Comparison of ENCODE assay signal across 19 cellular contexts in the genomic region with DNA sequence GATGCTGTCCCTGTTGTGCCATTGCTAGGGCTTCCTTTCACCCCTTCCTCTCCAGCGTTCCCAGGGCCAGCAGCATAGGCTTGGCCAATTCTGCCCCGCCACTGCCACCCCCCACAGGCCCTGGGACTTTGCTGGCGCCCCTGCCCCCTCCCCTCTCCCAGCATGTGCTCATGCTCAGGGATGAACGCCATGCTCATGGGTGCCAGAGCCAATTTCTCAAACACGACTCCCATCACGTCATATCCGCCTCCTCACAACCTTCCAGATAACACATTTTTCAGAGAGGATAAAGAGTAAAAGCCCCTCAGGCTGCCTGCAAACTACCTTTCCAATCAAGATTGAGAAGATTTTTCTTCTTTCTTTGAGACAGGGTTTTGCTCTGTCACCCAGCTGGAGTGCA. TPM values are rescaled to one million over a fixed set of nuclear protein-coding genes. Genes with fewer than 3 reads are reported as not detected.
DNase-seq lines count a peak whose midpoint lies in the region; ATAC-seq and TF ChIP-seq lines count a peak whose summit lies in the region.
"Had no signal": no experiment of that assay in that cellular context is flagged by ENCODE, and none has a peak within 500 bp of the region (broad histone marks: within the 10 kb centered on the region; RNA-seq: fewer than 3 reads in every experiment).

No MANE protein-coding gene starts in this region.

- H3K27ac ChIP-seq in CD4-positive, alpha-beta memory T cell (ENCODE audit: low read depth, low read length) = no peak overlapping the region
- peak overlapping the region; percentile 16 for H3K27ac ChIP-seq in angular gyrus (ENCODE audit: low read depth, low read length)
- H3K27ac ChIP-seq: colonic mucosa had no signal

- TF ChIP-seq CTCF in nephron (IDR thresholded peaks at IDR 0.05; ENCODE audit: unreplicated experiment in 3 of 3) = no peak

- peaks cover 52% of the 10 kb centered on the region for H3K4me1 ChIP-seq in CD4-positive, alpha-beta memory T cell (ENCODE audit: insufficient read depth, low read length)

- H3K27me3 Mint-ChIP-seq in activated CD4-positive, alpha-beta memory T cell treated with anti-CD3 and anti-CD28 coated beads, Interleukin-2, amount 10 ng/mL, durations not matched to agents 7 days and 5 days = no peaks in the 10 kb centered on the region
- no peaks in the 10 kb centered on the region for H3K27me3 Mint-ChIP-seq in activated CD4-positive, alpha-beta memory T cell treated with anti-CD3 and anti-CD28 coated beads for 36 hours
- no peaks in the 10 kb centered on the region for H3K27me3 Mint-ChIP-seq in CD4-positive, alpha-beta memory T cell
- H3K27me3 Mint-ChIP-seq in nephron (ENCODE audit: low read depth) = peaks cover 6% of the 10 kb centered on the region
- H3K27me3 Mint-ChIP-seq: stimulated activated naive CD8-positive, alpha-beta T cell treated with anti-CD3 and anti-CD28 coated beads, Interleukin-15, amount 100 ng/mL, for 72 hours had no signal

- H3K4me1 Mint-ChIP-seq in activated CD4-positive, alpha-beta memory T cell treated with anti-CD3 and anti-CD28 coated beads, Interleukin-2, amount 10 ng/mL, durations not matched to agents 7 days and 5 days = peaks cover 40% of the 10 kb centered on the region
- H3K4me1 Mint-ChIP-seq in activated CD4-positive, alpha-beta memory T cell treated with anti-CD3 and anti-CD28 coated beads for 36 hours (ENCODE audit: low read depth) = peaks cover 43% of the 10 kb centered on the region
- peaks cover 31 to 50% (median 41%) of the 10 kb centered on the region in 4 donors for H3K4me1 Mint-ChIP-seq in CD4-positive, alpha-beta memory T cell
- H3K4me1 Mint-ChIP-seq in nephron = peaks cover 60% of the 10 kb centered on the region

- no peaks in the 10 kb centered on the region for H3K27me3 ChIP-seq in CD4-positive, alpha-beta memory T cell (ENCODE audit: insufficient read depth, low read length)
- H3K27me3 ChIP-seq: colonic mucosa had no signal

- H3K4me3 Mint-ChIP-seq in activated CD4-positive, alpha-beta memory T cell treated with anti-CD3 and anti-CD28 coated beads, Interleukin-2, amount 10 ng/mL, durations not matched to agents 7 days and 5 days = no peak overlapping the region
- H3K4me3 Mint-ChIP-seq in activated CD4-positive, alpha-beta memory T cell treated with anti-CD3 and anti-CD28 coated beads for 36 hours = no peak overlapping the region
- H3K4me3 Mint-ChIP-seq in CD4-positive, alpha-beta memory T cell = no peak overlapping the region
- H3K4me3 Mint-ChIP-seq in nephron = no peak overlapping the region

- H3K9me3 ChIP-seq in CD4-positive, alpha-beta memory T cell (ENCODE audit: control insufficient read depth in 1 of 2, low read length in 2 of 2) = no peaks in the 10 kb centered on the region
- H3K9me3 ChIP-seq: colonic mucosa had no signal

- CTCF ChIA-PET in activated CD4-positive, alpha-beta memory T cell treated with anti-CD3 and anti-CD28 coated beads, Interleukin-2, amount 10 ng/mL, durations not matched to agents 7 days and 5 days (lab: Charles Lee) = interaction anchor here (4.7 kb wide), 1 partner anchor 16 kb away, joined by 30 read pairs; no protein-coding TSS in a partner anchor
- CTCF ChIA-PET in activated CD4-positive, alpha-beta memory T cell treated with anti-CD3 and anti-CD28 coated beads for 36 hours (lab: Charles Lee) = no interaction called here
- CTCF ChIA-PET in CD4-positive, alpha-beta memory T cell (lab: Charles Lee; ENCODE audit: partially characterized antibody) = interaction anchor here (1.5 to 5.1 kb wide), 4 partner anchors 12 to 21 kb away, joined by 3 to 40 read pairs (median 20); no protein-coding TSS in a partner anchor

- no peak for ATAC-seq in GM18520 (IDR thresholded peaks at IDR 0.05; ENCODE audit: unreplicated experiment)
- ATAC-seq: stimulated activated naive CD8-positive, alpha-beta T cell treated with anti-CD3 and anti-CD28 coated beads, Interleukin-15, amount 100 ng/mL, for 72 hours had no signal

- H3K4me3 ChIP-seq in CD4-positive, alpha-beta memory T cell (ENCODE audit: low read length in 2 of 2) = no peak overlapping the region
- H3K4me3 ChIP-seq: colonic mucosa had no signal

- peak overlapping the region; percentile 47 for H3K27ac Mint-ChIP-seq in activated CD4-positive, alpha-beta memory T cell treated with anti-CD3 and anti-CD28 coated beads, Interleukin-2, amount 10 ng/mL, durations not matched to agents 7 days and 5 days
- H3K27ac Mint-ChIP-seq in activated CD4-positive, alpha-beta memory T cell treated with anti-CD3 and anti-CD28 coated beads for 36 hours = no peak overlapping the region
- peak overlapping the region; percentile 75 to 93 (median 86) for H3K27ac Mint-ChIP-seq in CD4-positive, alpha-beta memory T cell
- H3K27ac Mint-ChIP-seq in nephron = peak overlapping the region in 2 of 3 experiments; percentile 12 to 85

- H3K36me3 Mint-ChIP-seq in activated CD4-positive, alpha-beta memory T cell treated with anti-CD3 and anti-CD28 coated beads, Interleukin-2, amount 10 ng/mL, durations not matched to agents 7 days and 5 days (ENCODE audit: low read depth) = peaks cover 7% of the 10 kb centered on the region
- H3K36me3 Mint-ChIP-seq in activated CD4-positive, alpha-beta memory T cell treated with anti-CD3 and anti-CD28 coated beads for 36 hours = peaks cover 11% of the 10 kb centered on the region
- peaks cover 6 to 9% of the 10 kb centered on the region in 2 donors for H3K36me3 Mint-ChIP-seq in CD4-positive, alpha-beta memory T cell
- peaks cover 16% of the 10 kb centered on the region for H3K36me3 Mint-ChIP-seq in nephron (ENCODE audit: low read depth)

- no peak for DNase-seq in activated CD4-positive, alpha-beta memory T cell treated with anti-CD3 and anti-CD28 coated beads, Interleukin-2, amount 10 ng/mL, durations not matched to agents 7 days and 5 days
- DNase-seq in activated CD4-positive, alpha-beta memory T cell treated with anti-CD3 and anti-CD28 coated beads for 36 hours = no peak
- DNase-seq in CD4-positive, alpha-beta memory T cell = peak in 1 of 5 donors; percentile 19
- no peak for DNase-seq in activated CD8-positive, alpha-beta memory T cell treated with anti-CD3 and anti-CD28 coated beads, Interleukin-2, amount 50 U/mL, for 48 hours
- DNase-seq in amniotic stem cell (lab: John Stamatoyannopoulos, UW) = no peak
- DNase-seq: ACHN; activated CD4-positive, alpha-beta T cell treated with anti-CD3 and anti-CD28 coated beads for 1 hour; activated T-cell treated with anti-CD3 and anti-CD28 coated beads, Interleukin-2, amount 50 U/mL, for 1 hour; colonic mucosa; DND-41; kidney glomerular epithelial cell; midbrain; NCI-H1105; NCI-H524 treated with DMSO at 0.1 percent for 48 hours; stimulated activated naive CD8-positive, alpha-beta T cell treated with anti-CD3 and anti-CD28 coated beads, Interleukin-15, amount 100 ng/mL, for 72 hours; T1000 had no signal

- intact Hi-C loops in activated CD4-positive, alpha-beta memory T cell treated with anti-CD3 and anti-CD28 coated beads for 36 hours (cut with micrococcal nuclease) = no loop called here
- intact Hi-C loops in CD4-positive, alpha-beta memory T cell (cut with micrococcal nuclease) = no loop called here

- H3K9me3 Mint-ChIP-seq in activated CD4-positive, alpha-beta memory T cell treated with anti-CD3 and anti-CD28 coated beads, Interleukin-2, amount 10 ng/mL, durations not matched to agents 7 days and 5 days = no peaks in the 10 kb centered on the region
- no peaks in the 10 kb centered on the region for H3K9me3 Mint-ChIP-seq in activated CD4-positive, alpha-beta memory T cell treated with anti-CD3 and anti-CD28 coated beads for 36 hours
- H3K9me3 Mint-ChIP-seq in CD4-positive, alpha-beta memory T cell = no peaks in the 10 kb centered on the region
- H3K9me3 Mint-ChIP-seq in nephron = no peaks in the 10 kb centered on the region
- H3K9me3 Mint-ChIP-seq: stimulated activated naive CD8-positive, alpha-beta T cell treated with anti-CD3 and anti-CD28 coated beads, Interleukin-15, amount 100 ng/mL, for 72 hours had no signal

- H3K36me3 ChIP-seq in CD4-positive, alpha-beta memory T cell (ENCODE audit: insufficient read depth, low read length) = peaks cover 5% of the 10 kb centered on the region
- H3K36me3 ChIP-seq: colonic mucosa had no signal

- POLR2A ChIA-PET in activated CD4-positive, alpha-beta memory T cell treated with anti-CD3 and anti-CD28 coated beads, Interleukin-2, amount 10 ng/mL, durations not matched to agents 7 days and 5 days (lab: Charles Lee) = interaction anchor here (0.6 to 1.0 kb wide), 3 partner anchors 17 to 24 kb away, joined by 3 read pairs; no protein-coding TSS in a partner anchor
- POLR2A ChIA-PET in activated CD4-positive, alpha-beta memory T cell treated with anti-CD3 and anti-CD28 coated beads for 36 hours (lab: Charles Lee) = no interaction called here
- POLR2A ChIA-PET in CD4-positive, alpha-beta memory T cell (lab: Charles Lee; ENCODE audit: partially characterized antibody) = interaction anchor here (1.5 to 4.2 kb wide), 5 partner anchors 12 to 30 kb away, joined by 5 to 75 read pairs (median 23); no protein-coding TSS in a partner anchor

RNA-seq across cellular contexts. Expression of a gene that starts 48.6 kb away (rescaled TPM):
- 10 to 100 TPM; 43.2 to 45.5 TPM for total RNA-seq in activated CD4-positive, alpha-beta memory T cell treated with anti-CD3 and anti-CD28 coated beads, Interleukin-2, amount 10 ng/mL, durations not matched to agents 7 days and 5 days
- 10 to 100 TPM; 52.0 to 52.5 TPM for total RNA-seq in activated CD4-positive, alpha-beta memory T cell treated with anti-CD3 and anti-CD28 coated beads for 36 hours
- total RNA-seq in CD4-positive, alpha-beta memory T cell = 10 to 100 TPM; 62.2 to 71.6 TPM
- 10 to 100 TPM in 1 of 2 donors, 1 to 10 TPM in 1; 7.5 to 14.6 TPM for polyA plus RNA-seq in CD4-positive, alpha-beta memory T cell
